In the genomic region with DNA sequence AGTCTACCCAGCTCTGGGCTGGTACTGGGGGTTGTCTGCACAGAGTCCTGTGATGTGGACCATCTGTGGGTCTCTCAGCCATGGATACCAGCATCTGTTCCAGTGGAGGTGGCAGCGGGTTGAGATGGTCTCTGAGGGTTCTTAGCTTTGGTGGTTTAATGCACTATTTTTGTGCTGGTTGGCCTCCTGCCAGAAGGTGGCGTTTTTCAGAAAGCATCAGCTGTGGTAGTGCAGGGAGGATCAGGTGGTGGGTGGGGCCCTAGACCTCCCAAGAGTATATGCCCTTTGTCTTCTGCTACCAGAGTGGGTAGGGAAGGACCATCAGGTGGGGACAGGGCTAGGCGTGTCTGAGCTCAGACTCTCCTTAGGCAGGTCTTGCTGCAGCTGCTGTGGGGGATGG, we compare ENCODE assay signal across 8 cellular contexts.
DNase-seq lines count a peak whose midpoint lies in the region; ATAC-seq and TF ChIP-seq lines count a peak whose summit lies in the region.
"Not testable (repeated sequence)": the region's sequence is repeated elsewhere in the genome, so short reads cannot be mapped to it uniquely, and the experiment has no call there.

No MANE protein-coding gene starts in this region.

- not testable (repeated sequence) for TF ChIP-seq POLR2A in NB4 (IDR thresholded peaks at IDR 0.05; ENCODE audit: extremely low read depth, insufficient read length)

- not testable (repeated sequence) for ATAC-seq in activated CD8-positive, alpha-beta T cell treated with anti-CD3 and anti-CD28 coated beads for 36 hours

- not testable (repeated sequence) for H3K79me2 ChIP-seq in neural progenitor cell (ENCODE audit: low read depth)

- not testable (repeated sequence) for H3K27me3 ChIP-seq in neural progenitor cell

- CTCF ChIA-PET in activated CD8-positive, alpha-beta T cell treated with anti-CD3 and anti-CD28 coated beads for 36 hours (lab: Charles Lee), result interaction anchor here (1.0 to 1.4 kb wide), 3 partner anchors 11 to 142 kb away, joined by 3 to 5 read pairs (median 3); no protein-coding TSS in a partner anchor

- H3K4me1 ChIP-seq in neural progenitor cell, result not testable (repeated sequence)

- H3K27ac Mint-ChIP-seq in activated CD8-positive, alpha-beta T cell treated with anti-CD3 and anti-CD28 coated beads for 36 hours; neural progenitor cell: not testable (repeated sequence)

- not testable (repeated sequence) for H4K20me1 ChIP-seq in neural progenitor cell (ENCODE audit: low read depth)

- H3K36me3 ChIP-seq in neural progenitor cell, result not testable (repeated sequence)

- H2AFZ ChIP-seq in neural progenitor cell (replicated peaks), result not testable (repeated sequence)

- not testable (repeated sequence) for H3K4me2 ChIP-seq in neural progenitor cell

- H3K4me3 ChIP-seq in NB4 (ENCODE audit: low read depth, low read length); neural progenitor cell: not testable (repeated sequence)

- not testable (repeated sequence) for H3K36me3 Mint-ChIP-seq in activated CD8-positive, alpha-beta T cell treated with anti-CD3 and anti-CD28 coated beads for 36 hours (ENCODE audit: low read depth); neural progenitor cell

- not testable (repeated sequence) for H3K4me1 Mint-ChIP-seq in activated CD8-positive, alpha-beta T cell treated with anti-CD3 and anti-CD28 coated beads for 36 hours (ENCODE audit: low read depth); neural progenitor cell

- H3F3A ChIP-seq in neural progenitor cell (ENCODE audit: low read depth), result not testable (repeated sequence)

- intact Hi-C loops in activated CD8-positive, alpha-beta T cell treated with anti-CD3 and anti-CD28 coated beads for 36 hours (cut with micrococcal nuclease), result not testable (repeated sequence)

- POLR2A ChIA-PET in activated CD8-positive, alpha-beta T cell treated with anti-CD3 and anti-CD28 coated beads for 36 hours (lab: Charles Lee), result not testable (repeated sequence)

- not testable (repeated sequence) for H3K4me3 Mint-ChIP-seq in activated CD8-positive, alpha-beta T cell treated with anti-CD3 and anti-CD28 coated beads for 36 hours; neural progenitor cell

- not testable (repeated sequence) for H3K9me3 Mint-ChIP-seq in activated CD8-positive, alpha-beta T cell treated with anti-CD3 and anti-CD28 coated beads for 36 hours; neural progenitor cell

- peak; percentile 24 for TF ChIP-seq CTCF in GM12873 (IDR thresholded peaks at IDR 0.05; ENCODE audit: insufficient read depth, low read depth, low read length, missing control alignments)
- peak; percentile 4 for TF ChIP-seq CTCF in NB4 (IDR thresholded peaks at IDR 0.05; ENCODE audit: low read depth, low read length)
- not testable (repeated sequence) for TF ChIP-seq CTCF in activated CD8-positive, alpha-beta T cell treated with anti-CD3 and anti-CD28 coated beads for 36 hours (IDR thresholded peaks at IDR 0.05)
- TF ChIP-seq CTCF in neural progenitor cell (IDR thresholded peaks at IDR 0.05), result peak; percentile 24

- peaks cover 26% of the 10 kb centered on the region for H3K27me3 Mint-ChIP-seq in activated CD8-positive, alpha-beta T cell treated with anti-CD3 and anti-CD28 coated beads for 36 hours
- H3K27me3 Mint-ChIP-seq in neural progenitor cell (ENCODE audit: insufficient read depth, low read depth), result not testable (repeated sequence)

- H3K27ac ChIP-seq in neural progenitor cell, result not testable (repeated sequence)

- DNase-seq in COLO668 (lab: John Stamatoyannopoulos, UW; ENCODE audit: unreplicated experiment) (peak; percentile 15), NB4 (ENCODE audit: low read depth) (peak; percentile 20), NCI-H2171 treated with DMSO at 0.1 percent for 48 hours (lab: John Stamatoyannopoulos, UW) (peak; percentile 83), RPMI8226 (peak; percentile 63), iPS DF 4.7 (ENCODE audit: extremely low read depth, low spot score) (peak; percentile 19)
- DNase-seq in activated CD8-positive, alpha-beta T cell treated with anti-CD3 and anti-CD28 coated beads for 36 hours, result peak; percentile 17
- DNase-seq in neural progenitor cell (ENCODE audit: low spot score), result not testable (repeated sequence)

- H3K9ac ChIP-seq in neural progenitor cell, result not testable (repeated sequence)

- not testable (repeated sequence) for H3K9me3 ChIP-seq in neural progenitor cell (ENCODE audit: low read depth)
